12 cellular contexts compared by ENCODE assay signal in the genomic region with DNA sequence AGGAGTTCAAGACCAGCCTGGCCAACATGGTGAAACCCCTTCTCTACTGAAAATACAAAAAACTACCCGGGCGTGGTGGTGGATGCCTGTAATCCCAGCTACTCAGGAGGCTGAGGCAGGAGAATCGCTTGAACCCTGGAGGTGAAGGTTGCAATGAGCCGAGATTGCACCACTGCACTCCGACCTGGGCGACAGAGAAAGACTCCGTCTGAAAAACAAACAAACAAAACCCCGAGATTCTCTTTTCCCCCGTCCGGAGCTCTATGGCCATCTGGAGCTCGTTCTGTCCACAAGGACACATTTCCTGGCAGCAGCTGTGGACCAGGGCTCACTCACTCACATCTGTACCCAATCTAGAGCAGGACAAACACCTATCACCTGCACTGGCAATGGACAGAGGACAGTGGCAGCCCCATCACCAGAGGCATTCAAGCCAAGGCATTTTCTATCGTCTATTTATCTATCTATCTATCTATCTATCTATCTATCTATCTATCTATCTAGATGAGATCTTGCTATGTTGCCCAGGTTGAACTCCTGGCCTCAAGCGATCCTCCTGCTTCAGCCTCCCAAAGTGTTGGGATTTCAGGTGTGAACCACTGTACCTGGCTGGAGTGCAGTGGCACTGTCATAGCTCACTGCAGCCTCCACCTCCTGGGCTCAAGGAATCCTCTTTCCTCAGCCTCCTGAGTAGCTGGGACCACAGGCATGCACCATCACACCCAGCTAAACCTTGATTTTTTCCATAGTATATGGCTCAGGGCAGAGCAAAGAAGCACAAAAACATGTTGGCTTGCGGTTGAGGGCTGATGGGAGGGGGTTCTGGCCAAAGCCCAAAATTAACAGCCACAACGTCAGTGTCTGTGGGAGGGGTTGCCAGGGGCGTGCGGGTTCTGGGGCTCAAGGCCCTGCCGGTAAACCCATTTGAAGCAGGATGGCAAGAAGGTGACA. TPM values are rescaled to one million over a fixed set of nuclear protein-coding genes. Genes with fewer than 3 reads are reported as not detected.
DNase-seq lines count a peak whose midpoint lies in the region; ATAC-seq and TF ChIP-seq lines count a peak whose summit lies in the region.
"Had no signal": no experiment of that assay in that cellular context is flagged by ENCODE, and none has a peak within 500 bp of the region (broad histone marks: within the 10 kb centered on the region; RNA-seq: fewer than 3 reads in every experiment).

No MANE protein-coding gene starts in this region.

- 66 to 72% methylated on average over 7 to 10 of the region's 18 CpGs for WGBS in gastroesophageal sphincter (ENCODE audit: low coverage in 1 of 2), 2 donors

- H3K4me3 Mint-ChIP-seq in endothelial cell (ENCODE audit: unreplicated experiment): peak overlapping the region; percentile 73

- in situ Hi-C loops in HAP-1 (cut with MboI; ENCODE audit: low sequenced_read_pairs): no loop called here

- no peak for TF ChIP-seq EP300 in gastroesophageal sphincter (IDR thresholded peaks at IDR 0.05)

- no peak overlapping the region for H3K4me3 ChIP-seq in SJSA1
- peak overlapping the region; percentile 98 for H3K4me3 ChIP-seq in skeletal muscle satellite cell (ENCODE audit: low read length)
- H3K4me3 ChIP-seq in HAP-1: no peak overlapping the region
- H3K4me3 ChIP-seq in gastroesophageal sphincter: no peak overlapping the region

- H3K27me3 ChIP-seq in SJSA1 (replicated peaks) (no peaks in the 10 kb centered on the region), skeletal muscle satellite cell (ENCODE audit: control insufficient read depth, insufficient read depth, low read length) (peaks cover 8% of the 10 kb centered on the region), HAP-1 (ENCODE audit: low read depth) (no peaks in the 10 kb centered on the region), gastroesophageal sphincter (peaks cover 29% of the 10 kb centered on the region)

- H3K9ac ChIP-seq in ES-I3 (ENCODE audit: low read depth, low read length): peak overlapping the region; percentile 73; the same call in 1 of the 2 replicates
- peak overlapping the region; percentile 23 for H3K9ac ChIP-seq in skeletal muscle satellite cell (ENCODE audit: low read depth, low read length)

- no peak for ATAC-seq in gastroesophageal sphincter

- H3K36me3 ChIP-seq in ES-I3 (ENCODE audit: insufficient read depth, low read length): no peaks in the 10 kb centered on the region
- peaks cover 13% of the 10 kb centered on the region for H3K36me3 ChIP-seq in SJSA1
- H3K36me3 ChIP-seq in skeletal muscle satellite cell (ENCODE audit: insufficient read depth, low read length): no peaks in the 10 kb centered on the region
- H3K36me3 ChIP-seq in HAP-1 (replicated peaks): peaks cover 7% of the 10 kb centered on the region
- H3K36me3 ChIP-seq in gastroesophageal sphincter: no peaks in the 10 kb centered on the region

- H3K27ac Mint-ChIP-seq in endothelial cell (ENCODE audit: unreplicated experiment): peak overlapping the region; percentile 78

- peak overlapping the region; percentile 99 for H3K4me2 ChIP-seq in skeletal muscle satellite cell (ENCODE audit: low read length)

- TF ChIP-seq CTCF in endothelial cell (IDR thresholded peaks at IDR 0.05; ENCODE audit: unreplicated experiment) (no peak), gastroesophageal sphincter (IDR thresholded peaks at IDR 0.05) (no peak)

- H3K27ac ChIP-seq in SJSA1 (peak overlapping the region; percentile 72), gastroesophageal sphincter (peak overlapping the region in 2 of 4 donors; percentile 23 to 41)

- H3K4me1 Mint-ChIP-seq in endothelial cell (ENCODE audit: unreplicated experiment): peaks cover 18% of the 10 kb centered on the region

- peaks cover 24% of the 10 kb centered on the region for H3K27me3 Mint-ChIP-seq in endothelial cell (ENCODE audit: unreplicated experiment)

- no peak for DNase-seq in SJSA1 (ENCODE audit: low read depth in 1 of 2, low spot score in 2 of 2)
- DNase-seq in endothelial cell (ENCODE audit: low spot score): no peak
- DNase-seq in NCI-H1105 treated with DMSO at 0.1 percent for 48 hours (lab: John Stamatoyannopoulos, UW): no peak
- DNase-seq in HAP-1 (ENCODE audit: low spot score in 2 of 2): no peak
- no peak for DNase-seq in NCI-H774 (lab: John Stamatoyannopoulos, UW)
- DNase-seq: activated gamma-delta T cell, NCI-H446, SHP77 treated with DMSO at 0.1 percent for 48 hours, small intestine had no signal

- H3K4me1 ChIP-seq in ES-I3 (ENCODE audit: insufficient read depth, low read length) (peaks cover 2% of the 10 kb centered on the region; the same call in 1 of the 2 replicates), SJSA1 (replicated peaks) (peaks cover 55% of the 10 kb centered on the region), skeletal muscle satellite cell (ENCODE audit: control insufficient read depth, insufficient read depth, low read length) (peaks cover 27% of the 10 kb centered on the region), HAP-1 (peaks cover 11% of the 10 kb centered on the region), gastroesophageal sphincter (peaks cover 0 to 46% (median 28%) of the 10 kb centered on the region in 3 donors)

- H3K9me3 ChIP-seq in ES-I3 (ENCODE audit: control insufficient read depth, insufficient read depth, low read length): no peaks in the 10 kb centered on the region
- H3K9me3 ChIP-seq in SJSA1 (replicated peaks): no peaks in the 10 kb centered on the region
- H3K9me3 ChIP-seq in skeletal muscle satellite cell (replicated peaks; ENCODE audit: low read length): no peaks in the 10 kb centered on the region
- H3K9me3 ChIP-seq in HAP-1: no peaks in the 10 kb centered on the region
- H3K9me3 ChIP-seq in gastroesophageal sphincter: no peaks in the 10 kb centered on the region

- no peak for TF ChIP-seq POLR2A in gastroesophageal sphincter (IDR thresholded peaks at IDR 0.05)

- H3K36me3 Mint-ChIP-seq in endothelial cell (ENCODE audit: low read depth, unreplicated experiment): peaks cover 12% of the 10 kb centered on the region

- no peaks in the 10 kb centered on the region for H3K9me3 Mint-ChIP-seq in endothelial cell (ENCODE audit: unreplicated experiment)

RNA-seq across cellular contexts. Expression of a gene that starts 1.7 kb away (rescaled TPM):
- total RNA-seq in SJSA1 (2014; rRNA removed; shearing (Covaris generic)): 155 and 208 TPM in 2 replicates
- total RNA-seq in endothelial cell (ENCODE audit: unreplicated experiment): 1,785 TPM
- 267 and 317 TPM in 2 replicates for total RNA-seq in skeletal muscle satellite cell (2012; rRNA removed)
- 10 to 100 TPM in 3 of 4 donors, 1 to 10 TPM in 1; 6.5 to 32.0 (median 26.3) TPM for total RNA-seq in gastroesophageal sphincter
